Comparison of ENCODE assay signal across 15 cellular contexts in genomic region chr9:92631452-92632211, GRCh38. TPM values are rescaled to one million over a fixed set of nuclear protein-coding genes. Genes with fewer than 3 reads are reported as not detected.
DNase-seq lines count a peak whose midpoint lies in the region; ATAC-seq, FAIRE-seq and TF ChIP-seq lines count a peak whose summit lies in the region.
"Had no signal": no experiment of that assay in that cellular context is flagged by ENCODE, and none has a peak within 500 bp of the region (broad histone marks: within the 10 kb centered on the region; RNA-seq: fewer than 3 reads in every experiment).

No MANE protein-coding gene starts in this region.

- no peak overlapping the region for H2AK5ac ChIP-seq in H9 (ENCODE audit: insufficient read length, low read length)

- H4K5ac ChIP-seq in H9 (ENCODE audit: insufficient read length, low read depth, low read length), result no peak overlapping the region

- H3T11ph ChIP-seq in H9 (ENCODE audit: low read length), result no peak overlapping the region

- no peaks in the 10 kb centered on the region for H3K4me1 ChIP-seq in H9 (ENCODE audit: insufficient read depth, low read length)
- H3K4me1 ChIP-seq in CD4-positive, alpha-beta memory T cell (ENCODE audit: insufficient read depth, low read length), result no peaks in the 10 kb centered on the region

- H3K36me3 Mint-ChIP-seq in H9 (ENCODE audit: insufficient read depth in 1 of 3, low read depth in 3 of 3), result peaks cover 16 to 46% (median 42%) of the 10 kb centered on the region in 3 experiments; a peak in 6 of 7 replicates
- H3K36me3 Mint-ChIP-seq in activated CD8-positive, alpha-beta T cell treated with anti-CD3 and anti-CD28 coated beads, Interleukin-2, amount 10 ng/mL, durations not matched to agents 7 days and 5 days (ENCODE audit: low read depth), result peaks cover 62% of the 10 kb centered on the region
- peaks cover 76% of the 10 kb centered on the region for H3K36me3 Mint-ChIP-seq in stimulated activated memory B cell treated with anti-CD40 and anti-IgM and Interleukin-4, amounts not matched to agents 10 μg/mL and 1 μg/mL and 100 μg/mL, for 72 hours
- H3K36me3 Mint-ChIP-seq in HFFc6 (ENCODE audit: low read depth), result peaks cover 31% of the 10 kb centered on the region
- H3K36me3 Mint-ChIP-seq in CD4-positive, alpha-beta memory T cell, result peaks cover 57 to 70% of the 10 kb centered on the region in 2 donors

- H3K4me3 Mint-ChIP-seq in H9, result no peak overlapping the region
- no peak overlapping the region for H3K4me3 Mint-ChIP-seq in activated CD8-positive, alpha-beta T cell treated with anti-CD3 and anti-CD28 coated beads, Interleukin-2, amount 10 ng/mL, durations not matched to agents 7 days and 5 days
- H3K4me3 Mint-ChIP-seq in stimulated activated memory B cell treated with anti-CD40 and anti-IgM and Interleukin-4, amounts not matched to agents 10 μg/mL and 1 μg/mL and 100 μg/mL, for 72 hours, result peak overlapping the region; percentile 4
- H3K4me3 Mint-ChIP-seq in HFFc6, result no peak overlapping the region
- H3K4me3 Mint-ChIP-seq in CD4-positive, alpha-beta memory T cell, result no peak overlapping the region
- H3K4me3 Mint-ChIP-seq: activated naive CD4-positive, alpha-beta T cell treated with anti-CD3 and anti-CD28 coated beads for 36 hours had no signal

- no CpG with 5 or more reads among the region's 11 CpGs for WGBS in H9 (ENCODE audit: extremely low coverage, insufficient read length, low lambda C conversion rate)

- no peak overlapping the region for H3K9ac ChIP-seq in H9 (ENCODE audit: extremely low read depth, insufficient read length, low read length)

- no peaks in the 10 kb centered on the region for H4K20me1 ChIP-seq in H9 (ENCODE audit: control insufficient read depth, insufficient read depth, insufficient read length)

- FAIRE-seq in bronchial epithelial cell (lab: Jason Lieb, UNC) (peak; percentile 90), GM19239 (lab: Jason Lieb, UNC) (no peak)
- FAIRE-seq: HepG2, kidney had no signal

- H2BK12ac ChIP-seq in H9 (ENCODE audit: insufficient read length, low read depth, low read length), result no peak overlapping the region

- CTCF ChIA-PET in activated CD8-positive, alpha-beta T cell treated with anti-CD3 and anti-CD28 coated beads, Interleukin-2, amount 10 ng/mL, durations not matched to agents 7 days and 5 days (lab: Charles Lee), result interaction anchor here (1.0 to 1.4 kb wide), 3 partner anchors 64 to 493 kb away, joined by 3 to 6 read pairs (median 5); no protein-coding TSS in a partner anchor
- CTCF ChIA-PET in CD4-positive, alpha-beta memory T cell (lab: Charles Lee; ENCODE audit: partially characterized antibody), result interaction anchor here (0.7 kb wide), 1 partner anchor 492 kb away, joined by 3 read pairs; no protein-coding TSS in a partner anchor

- DNase-seq in H9 (peak; percentile 7), bronchial epithelial cell (ENCODE audit: low read depth) (no peak), HFFc6 (no peak), GM19239 (ENCODE audit: insufficient read length, low spot score) (no peak)
- peak; percentile 31 for DNase-seq in activated CD8-positive, alpha-beta T cell treated with anti-CD3 and anti-CD28 coated beads, Interleukin-2, amount 10 ng/mL, durations not matched to agents 7 days and 5 days
- no peak for DNase-seq in CD4-positive, alpha-beta memory T cell
- DNase-seq: activated naive CD4-positive, alpha-beta T cell treated with anti-CD3 and anti-CD28 coated beads for 36 hours; kidney; mesendoderm; MG63; NCI-H1694 treated with DMSO at 0.1 percent for 48 hours; SHP77 treated with DMSO at 0.1 percent for 48 hours had no signal

- H2BK15ac ChIP-seq in H9 (ENCODE audit: low read depth, low read length), result no peak overlapping the region

- H3K27me3 Mint-ChIP-seq in H9 (ENCODE audit: low read depth), result no peaks in the 10 kb centered on the region
- H3K27me3 Mint-ChIP-seq in activated CD8-positive, alpha-beta T cell treated with anti-CD3 and anti-CD28 coated beads, Interleukin-2, amount 10 ng/mL, durations not matched to agents 7 days and 5 days (ENCODE audit: low read depth), result no peaks in the 10 kb centered on the region
- no peaks in the 10 kb centered on the region for H3K27me3 Mint-ChIP-seq in stimulated activated memory B cell treated with anti-CD40 and anti-IgM and Interleukin-4, amounts not matched to agents 10 μg/mL and 1 μg/mL and 100 μg/mL, for 72 hours
- H3K27me3 Mint-ChIP-seq in HFFc6 (ENCODE audit: insufficient read depth), result no peaks in the 10 kb centered on the region
- H3K27me3 Mint-ChIP-seq in CD4-positive, alpha-beta memory T cell, result no peaks in the 10 kb centered on the region

- ATAC-seq in activated CD8-positive, alpha-beta T cell treated with anti-CD3 and anti-CD28 coated beads, Interleukin-2, amount 10 ng/mL, durations not matched to agents 7 days and 5 days, result peak; percentile 41
- peak; percentile 96 for ATAC-seq in stimulated activated memory B cell treated with anti-CD40 and anti-IgM and Interleukin-4, amounts not matched to agents 10 μg/mL and 1 μg/mL and 100 μg/mL, for 72 hours
- ATAC-seq in GM19035 (IDR thresholded peaks at IDR 0.05; ENCODE audit: unreplicated experiment), result no peak
- ATAC-seq: HepG2 had no signal

- H3K4me3 ChIP-seq in bronchial epithelial cell (ENCODE audit: low read depth, low read length), result no peak overlapping the region
- H3K4me3 ChIP-seq in CD4-positive, alpha-beta memory T cell (ENCODE audit: low read length in 2 of 2), result no peak overlapping the region
- H3K4me3 ChIP-seq: MG63 had no signal

- H3K27ac Mint-ChIP-seq in H9 (no peak overlapping the region; a peak in 1 of 7 replicates), HFFc6 (no peak overlapping the region)
- peak overlapping the region; percentile 8 for H3K27ac Mint-ChIP-seq in activated CD8-positive, alpha-beta T cell treated with anti-CD3 and anti-CD28 coated beads, Interleukin-2, amount 10 ng/mL, durations not matched to agents 7 days and 5 days
- H3K27ac Mint-ChIP-seq in stimulated activated memory B cell treated with anti-CD40 and anti-IgM and Interleukin-4, amounts not matched to agents 10 μg/mL and 1 μg/mL and 100 μg/mL, for 72 hours, result peak overlapping the region; percentile 23
- peak overlapping the region in 1 of 7 donors; percentile 50 for H3K27ac Mint-ChIP-seq in CD4-positive, alpha-beta memory T cell
- H3K27ac Mint-ChIP-seq: activated naive CD4-positive, alpha-beta T cell treated with anti-CD3 and anti-CD28 coated beads for 36 hours had no signal

- H3K36me3 ChIP-seq in bronchial epithelial cell (ENCODE audit: control insufficient read depth, insufficient read depth, low read length), result peaks cover 27% of the 10 kb centered on the region
- peaks cover 18% of the 10 kb centered on the region for H3K36me3 ChIP-seq in CD4-positive, alpha-beta memory T cell (ENCODE audit: insufficient read depth, low read length)

- no peaks in the 10 kb centered on the region for H3K79me1 ChIP-seq in H9 (ENCODE audit: insufficient read depth, low read depth, low read length, poor library complexity, severe bottlenecking)

- H4K91ac ChIP-seq in H9 (ENCODE audit: insufficient read length, low read depth, low read length), result no peak overlapping the region

- no peak overlapping the region for H3K23ac ChIP-seq in H9 (ENCODE audit: insufficient read length, low read depth, low read length)

- no peak overlapping the region for H3K4me2 ChIP-seq in H9 (ENCODE audit: insufficient read depth, insufficient read length, low read length)

- intact Hi-C loops in CD4-positive, alpha-beta memory T cell (cut with micrococcal nuclease), result no loop called here

- no peaks in the 10 kb centered on the region for H3K23me2 ChIP-seq in H9 (ENCODE audit: insufficient read length, low read depth, low read length, poor library complexity, severe bottlenecking)

- no peaks in the 10 kb centered on the region for H3K9me3 ChIP-seq in H9 (ENCODE audit: control insufficient read depth, low read depth, low read length)
- no peaks in the 10 kb centered on the region for H3K9me3 ChIP-seq in CD4-positive, alpha-beta memory T cell (ENCODE audit: control insufficient read depth in 1 of 2, low read length in 2 of 2)
- H3K9me3 ChIP-seq: MG63 had no signal

- no peak overlapping the region for H3K18ac ChIP-seq in H9 (ENCODE audit: insufficient read length, low read depth, low read length)

- H2BK20ac ChIP-seq in H9 (ENCODE audit: low read depth, low read length, poor library complexity, severe bottlenecking), result no peak overlapping the region

- H3K27ac ChIP-seq in H9 (ENCODE audit: insufficient read length, low read depth, low read length), result no peak overlapping the region
- H3K27ac ChIP-seq in CD4-positive, alpha-beta memory T cell (ENCODE audit: low read depth, low read length), result no peak overlapping the region

- H2AFZ ChIP-seq in H9 (ENCODE audit: low read length), result no peak overlapping the region

- H2BK120ac ChIP-seq in H9 (ENCODE audit: low read depth, low read length, poor library complexity, severe bottlenecking), result no peak overlapping the region

- TF ChIP-seq CTCF in H9 (conservative IDR thresholded peaks at IDR 0.05) (no peak), bronchial epithelial cell (IDR thresholded peaks at IDR 0.05; ENCODE audit: insufficient read depth, low read length, severe bottlenecking) (no peak), HFFc6 (IDR thresholded peaks at IDR 0.05) (no peak)

- H4K8ac ChIP-seq in H9 (replicated peaks; ENCODE audit: insufficient read length, low read depth, low read length), result no peak overlapping the region

- no peaks in the 10 kb centered on the region for H3K79me2 ChIP-seq in H9 (ENCODE audit: insufficient read depth, low read length)

- no peak overlapping the region for H3K14ac ChIP-seq in H9 (ENCODE audit: insufficient read depth, low read length)

- no peak overlapping the region for H2BK5ac ChIP-seq in H9 (ENCODE audit: insufficient read length, low read length)

- H3K9me3 Mint-ChIP-seq in H9 (peaks cover 0 to 6% of the 10 kb centered on the region in 2 experiments; a peak in 1 of 5 replicates), HFFc6 (no peaks in the 10 kb centered on the region)
- no peaks in the 10 kb centered on the region for H3K9me3 Mint-ChIP-seq in activated CD8-positive, alpha-beta T cell treated with anti-CD3 and anti-CD28 coated beads, Interleukin-2, amount 10 ng/mL, durations not matched to agents 7 days and 5 days (ENCODE audit: insufficient read depth)
- H3K9me3 Mint-ChIP-seq in stimulated activated memory B cell treated with anti-CD40 and anti-IgM and Interleukin-4, amounts not matched to agents 10 μg/mL and 1 μg/mL and 100 μg/mL, for 72 hours, result peaks cover 3% of the 10 kb centered on the region
- H3K9me3 Mint-ChIP-seq in CD4-positive, alpha-beta memory T cell, result no peaks in the 10 kb centered on the region
- H3K9me3 Mint-ChIP-seq: activated naive CD4-positive, alpha-beta T cell treated with anti-CD3 and anti-CD28 coated beads for 36 hours had no signal

- POLR2A ChIA-PET in activated CD8-positive, alpha-beta T cell treated with anti-CD3 and anti-CD28 coated beads, Interleukin-2, amount 10 ng/mL, durations not matched to agents 7 days and 5 days (lab: Charles Lee), result no interaction called here
- POLR2A ChIA-PET in CD4-positive, alpha-beta memory T cell (lab: Charles Lee; ENCODE audit: partially characterized antibody), result no interaction called here

- H3K27me3 ChIP-seq in H9 (ENCODE audit: insufficient read depth, low read length) (no peaks in the 10 kb centered on the region), bronchial epithelial cell (ENCODE audit: control insufficient read depth, insufficient read depth, low read length) (no peaks in the 10 kb centered on the region)
- H3K27me3 ChIP-seq in CD4-positive, alpha-beta memory T cell (ENCODE audit: insufficient read depth, low read length), result no peaks in the 10 kb centered on the region
- H3K27me3 ChIP-seq: MG63 had no signal

- H3K4me1 Mint-ChIP-seq in H9, result no peaks in the 10 kb centered on the region
- H3K4me1 Mint-ChIP-seq in activated CD8-positive, alpha-beta T cell treated with anti-CD3 and anti-CD28 coated beads, Interleukin-2, amount 10 ng/mL, durations not matched to agents 7 days and 5 days (ENCODE audit: low read depth), result peaks cover 14% of the 10 kb centered on the region
- peaks cover 20% of the 10 kb centered on the region for H3K4me1 Mint-ChIP-seq in stimulated activated memory B cell treated with anti-CD40 and anti-IgM and Interleukin-4, amounts not matched to agents 10 μg/mL and 1 μg/mL and 100 μg/mL, for 72 hours
- H3K4me1 Mint-ChIP-seq in HFFc6 (ENCODE audit: low read depth), result peaks cover 5% of the 10 kb centered on the region
- H3K4me1 Mint-ChIP-seq in CD4-positive, alpha-beta memory T cell, result peaks cover 0 to 8% (median 0%) of the 10 kb centered on the region in 4 donors

- no peak overlapping the region for H3K56ac ChIP-seq in H9 (ENCODE audit: insufficient read length, low read depth, low read length)

- H3K4ac ChIP-seq in H9 (ENCODE audit: low read depth, low read length), result no peak overlapping the region

RNA-seq across cellular contexts. Expression of gene IPPK, which starts 38.3 kb away (rescaled TPM):
- total RNA-seq in H9 (2021), result 10.7 and 12.9 TPM in 2 replicates
- total RNA-seq in activated CD8-positive, alpha-beta T cell treated with anti-CD3 and anti-CD28 coated beads, Interleukin-2, amount 10 ng/mL, durations not matched to agents 7 days and 5 days, result 1 to 10 TPM; 8.7 to 9.7 TPM
- total RNA-seq in bronchial epithelial cell, result 27.6 and 38.8 TPM in 2 replicates
- total RNA-seq in HFFc6 (2021; fragmentation: NEBNext Ultra II Directional; extraction: Animal tissue kit (Norgen Biotek cat#: 25700)), result 10 to 100 TPM; 10.0 to 14.0 (median 12.5) TPM
- 1 to 10 TPM; 7.2 to 7.9 TPM for total RNA-seq in CD4-positive, alpha-beta memory T cell
- 1 to 10 TPM; 6.3 to 7.5 TPM for polyA plus RNA-seq in CD4-positive, alpha-beta memory T cell

Comparison
In these comparisons a context has a peak if more than half of its experiments do, and no peak if none do; other contexts are left out.
1. DNase-seq: peak in H9 (single experiment) and activated CD8-positive, alpha-beta T cell treated with anti-CD3 and anti-CD28 coated beads, Interleukin-2, amount 10 ng/mL, durations not matched to agents 7 days and 5 days (single experiment); none in bronchial epithelial cell (single experiment), HFFc6 (single experiment), CD4-positive, alpha-beta memory T cell (0 of 5) and GM19239 (single experiment).
2. H3K27ac Mint-ChIP-seq: peak in activated CD8-positive, alpha-beta T cell treated with anti-CD3 and anti-CD28 coated beads, Interleukin-2, amount 10 ng/mL, durations not matched to agents 7 days and 5 days (single experiment) and stimulated activated memory B cell treated with anti-CD40 and anti-IgM and Interleukin-4, amounts not matched to agents 10 μg/mL and 1 μg/mL and 100 μg/mL, for 72 hours (single experiment); none in H9 (0 of 3) and HFFc6 (single experiment).